ENCODE assay signal across 28 cellular contexts in the genomic region with DNA sequence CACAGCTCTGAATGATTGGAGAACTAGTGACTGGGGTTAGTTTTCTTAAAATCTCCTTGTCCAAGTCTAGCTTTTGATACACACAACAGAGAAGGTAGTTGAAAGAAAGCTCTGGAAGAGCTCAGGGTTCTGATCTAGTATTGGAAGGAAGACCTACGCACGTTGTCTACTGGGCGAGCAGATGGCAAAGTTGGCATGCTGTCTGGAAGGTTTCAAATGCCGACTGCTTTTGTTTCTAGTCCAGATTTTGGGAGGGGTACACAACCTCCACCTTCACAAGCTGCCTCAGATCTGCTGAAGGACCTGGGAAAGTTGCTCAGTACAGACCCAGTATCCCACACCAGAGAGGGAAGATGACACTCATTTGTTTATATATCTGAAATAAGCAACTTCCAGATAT.
"Had no signal": no experiment of that assay in that cellular context is flagged by ENCODE, and none has a peak within 500 bp of the region (broad histone marks: within the 10 kb centered on the region; RNA-seq: fewer than 3 reads in every experiment).

No MANE protein-coding gene starts in this region.

- H3K36me3 Mint-ChIP-seq: mesothelial cell of epicardium; neural progenitor cell; stimulated activated memory B cell treated with anti-CD40 and anti-IgM and Interleukin-4, amounts not matched to agents 10 μg/mL and 1 μg/mL and 100 μg/mL, for 72 hours had no signal

- H3K27ac Mint-ChIP-seq: mesothelial cell of epicardium; naive thymus-derived CD4-positive, alpha-beta T cell; nephron progenitor cell; neural progenitor cell; progenitor cell of endocrine pancreas; stimulated activated memory B cell treated with anti-CD40 and anti-IgM and Interleukin-4, amounts not matched to agents 10 μg/mL and 1 μg/mL and 100 μg/mL, for 72 hours had no signal

- H3K9me3 ChIP-seq: left ventricle myocardium inferior, mucosa of descending colon, neutrophil, right atrium auricular region, right lobe of liver, stomach, testis, thyroid gland, transverse colon, upper lobe of left lung had no signal

- H3K4me3 ChIP-seq: left ventricle myocardium inferior, lung, mucosa of descending colon, neural progenitor cell, right atrium auricular region, right lobe of liver, smooth muscle cell, stomach, testis, thyroid gland, transverse colon, upper lobe of left lung had no signal

- H3K4me3 Mint-ChIP-seq: mesothelial cell of epicardium; naive thymus-derived CD4-positive, alpha-beta T cell; nephron progenitor cell; neural progenitor cell; stimulated activated memory B cell treated with anti-CD40 and anti-IgM and Interleukin-4, amounts not matched to agents 10 μg/mL and 1 μg/mL and 100 μg/mL, for 72 hours had no signal

- H3K4me1 Mint-ChIP-seq: stimulated activated memory B cell treated with anti-CD40 and anti-IgM and Interleukin-4, amounts not matched to agents 10 μg/mL and 1 μg/mL and 100 μg/mL, for 72 hours had no signal

- DNase-seq: hypothalamus; islet precursor cell; left ventricle myocardium inferior; mesendoderm; mucosa of descending colon; naive thymus-derived CD4-positive, alpha-beta T cell; nephron progenitor cell; occipital lobe; right lobe of liver; stimulated activated CD4-positive, alpha-beta T cell treated with anti-CD3 and anti-CD28 coated beads, Interleukin-1b, Interleukin-23, amount 100 ng/mL, for 48 hours; stimulated activated CD4-positive, alpha-beta T cell treated with anti-CD3 and anti-CD28 coated beads, Interleukin-2, amount 100 ng/mL, for 48 hours; stimulated activated CD4-positive, alpha-beta T cell treated with anti-CD3 and anti-CD28 coated beads, Interleukin-4, amount 100 ng/mL, for 4 hours; stimulated activated CD8-positive, alpha-beta memory T cell treated with anti-CD3 and anti-CD28 coated beads, Interleukin-4, amount 100 ng/mL, for 48 hours; stimulated activated naive CD8-positive, alpha-beta T cell treated with anti-CD3 and anti-CD28 coated beads, Interleukin-15, Interleukin-2, amounts not matched to agents 100 U/mL and 50 U/mL, for 24 hours; stomach; testis; thyroid gland; transverse colon; upper lobe of left lung had no signal

- ATAC-seq: mucosa of descending colon; naive thymus-derived CD4-positive, alpha-beta T cell; right lobe of liver; stimulated activated memory B cell treated with anti-CD40 and anti-IgM and Interleukin-4, amounts not matched to agents 10 μg/mL and 1 μg/mL and 100 μg/mL, for 72 hours; stimulated activated naive CD8-positive, alpha-beta T cell treated with anti-CD3 and anti-CD28 coated beads, Interleukin-15, Interleukin-2, amounts not matched to agents 100 U/mL and 50 U/mL, for 24 hours had no signal

- H3K27me3 ChIP-seq: right atrium auricular region, testis, thyroid gland, upper lobe of left lung had no signal

- H3K27ac ChIP-seq: left ventricle myocardium inferior, neural progenitor cell, neutrophil, parathyroid adenoma, right atrium auricular region, right lobe of liver, stomach, testis, thyroid gland, transverse colon, upper lobe of left lung had no signal

- H3K9me3 Mint-ChIP-seq: mesothelial cell of epicardium; nephron progenitor cell; stimulated activated memory B cell treated with anti-CD40 and anti-IgM and Interleukin-4, amounts not matched to agents 10 μg/mL and 1 μg/mL and 100 μg/mL, for 72 hours had no signal

- H3K4me1 ChIP-seq: left ventricle myocardium inferior, parathyroid adenoma, right atrium auricular region, right lobe of liver, testis, thyroid gland, transverse colon, upper lobe of left lung had no signal

- H3K36me3 ChIP-seq: left ventricle myocardium inferior, neural progenitor cell, neutrophil, right atrium auricular region, right lobe of liver, stomach, thyroid gland, transverse colon, upper lobe of left lung had no signal
